Comparison of ENCODE assay signal across 2 cellular contexts in the genomic region with DNA sequence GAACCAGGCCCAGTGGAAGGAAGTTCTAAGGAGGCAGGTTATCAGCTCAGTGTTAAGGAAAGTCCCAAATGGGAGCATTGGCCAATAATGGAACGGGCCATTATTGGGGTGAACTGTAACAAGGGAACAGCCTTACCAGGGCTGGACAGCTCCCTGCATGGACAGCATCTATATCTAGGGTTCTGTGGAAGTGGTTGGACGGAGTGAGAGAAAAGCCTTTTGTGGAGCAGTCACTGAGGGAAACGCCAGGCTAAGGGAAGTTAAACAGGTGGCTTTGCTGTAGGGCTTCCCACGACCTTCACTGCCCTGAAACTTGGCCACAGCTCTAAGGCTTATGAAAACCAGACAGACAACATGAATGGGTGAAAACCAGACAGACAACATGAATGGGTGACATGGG.
A peak's percentile ranks its signal among the peaks of the same experiment; 100 is the strongest.
TF ChIP-seq lines count a peak whose summit lies in the region.

No MANE protein-coding gene starts in this region.

TF ChIP-seq in Ishikawa, 13 proteins besides CTCF, POLR2A, EP300 and RAD21:
- TF ChIP-seq, protein P1, sequence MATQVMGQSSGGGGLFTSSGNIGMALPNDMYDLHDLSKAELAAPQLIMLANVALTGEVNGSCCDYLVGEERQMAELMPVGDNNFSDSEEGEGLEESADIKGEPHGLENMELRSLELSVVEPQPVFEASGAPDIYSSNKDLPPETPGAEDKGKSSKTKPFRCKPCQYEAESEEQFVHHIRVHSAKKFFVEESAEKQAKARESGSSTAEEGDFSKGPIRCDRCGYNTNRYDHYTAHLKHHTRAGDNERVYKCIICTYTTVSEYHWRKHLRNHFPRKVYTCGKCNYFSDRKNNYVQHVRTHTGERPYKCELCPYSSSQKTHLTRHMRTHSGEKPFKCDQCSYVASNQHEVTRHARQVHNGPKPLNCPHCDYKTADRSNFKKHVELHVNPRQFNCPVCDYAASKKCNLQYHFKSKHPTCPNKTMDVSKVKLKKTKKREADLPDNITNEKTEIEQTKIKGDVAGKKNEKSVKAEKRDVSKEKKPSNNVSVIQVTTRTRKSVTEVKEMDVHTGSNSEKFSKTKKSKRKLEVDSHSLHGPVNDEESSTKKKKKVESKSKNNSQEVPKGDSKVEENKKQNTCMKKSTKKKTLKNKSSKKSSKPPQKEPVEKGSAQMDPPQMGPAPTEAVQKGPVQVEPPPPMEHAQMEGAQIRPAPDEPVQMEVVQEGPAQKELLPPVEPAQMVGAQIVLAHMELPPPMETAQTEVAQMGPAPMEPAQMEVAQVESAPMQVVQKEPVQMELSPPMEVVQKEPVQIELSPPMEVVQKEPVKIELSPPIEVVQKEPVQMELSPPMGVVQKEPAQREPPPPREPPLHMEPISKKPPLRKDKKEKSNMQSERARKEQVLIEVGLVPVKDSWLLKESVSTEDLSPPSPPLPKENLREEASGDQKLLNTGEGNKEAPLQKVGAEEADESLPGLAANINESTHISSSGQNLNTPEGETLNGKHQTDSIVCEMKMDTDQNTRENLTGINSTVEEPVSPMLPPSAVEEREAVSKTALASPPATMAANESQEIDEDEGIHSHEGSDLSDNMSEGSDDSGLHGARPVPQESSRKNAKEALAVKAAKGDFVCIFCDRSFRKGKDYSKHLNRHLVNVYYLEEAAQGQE (IDR thresholded peaks at IDR 0.05; ENCODE audit: low read depth) = peak; percentile 85
- TF ChIP-seq TEAD4 (IDR thresholded peaks at IDR 0.05) (no peak), NFIC (IDR thresholded peaks at IDR 0.05) (no peak)
TF ChIP-seq in Ishikawa: peak in this region for 1.

TF ChIP-seq in GM12878, 131 proteins besides CTCF, POLR2A, EP300 and RAD21:
- TF ChIP-seq, protein P2, sequence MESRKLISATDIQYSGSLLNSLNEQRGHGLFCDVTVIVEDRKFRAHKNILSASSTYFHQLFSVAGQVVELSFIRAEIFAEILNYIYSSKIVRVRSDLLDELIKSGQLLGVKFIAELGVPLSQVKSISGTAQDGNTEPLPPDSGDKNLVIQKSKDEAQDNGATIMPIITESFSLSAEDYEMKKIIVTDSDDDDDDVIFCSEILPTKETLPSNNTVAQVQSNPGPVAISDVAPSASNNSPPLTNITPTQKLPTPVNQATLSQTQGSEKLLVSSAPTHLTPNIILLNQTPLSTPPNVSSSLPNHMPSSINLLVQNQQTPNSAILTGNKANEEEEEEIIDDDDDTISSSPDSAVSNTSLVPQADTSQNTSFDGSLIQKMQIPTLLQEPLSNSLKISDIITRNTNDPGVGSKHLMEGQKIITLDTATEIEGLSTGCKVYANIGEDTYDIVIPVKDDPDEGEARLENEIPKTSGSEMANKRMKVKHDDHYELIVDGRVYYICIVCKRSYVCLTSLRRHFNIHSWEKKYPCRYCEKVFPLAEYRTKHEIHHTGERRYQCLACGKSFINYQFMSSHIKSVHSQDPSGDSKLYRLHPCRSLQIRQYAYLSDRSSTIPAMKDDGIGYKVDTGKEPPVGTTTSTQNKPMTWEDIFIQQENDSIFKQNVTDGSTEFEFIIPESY (IDR thresholded peaks at IDR 0.05) = no peak
- TF ChIP-seq IKZF1 (conservative IDR thresholded peaks at IDR 0.05) (0 out of 2 replicates have a peak, but pooled peaks have one; percentile 10), BACH1 (IDR thresholded peaks at IDR 0.05; ENCODE audit: borderline replicate concordance) (no peak), SIN3A (IDR thresholded peaks at IDR 0.05; ENCODE audit: low read depth, low read length) (no peak), MTA2 (IDR thresholded peaks at IDR 0.05; ENCODE audit: low read depth) (no peak), SIX5 (IDR thresholded peaks at IDR 0.05; ENCODE audit: low read depth, low read length, severe bottlenecking) (no peak)
- TF ChIP-seq, protein P3, sequence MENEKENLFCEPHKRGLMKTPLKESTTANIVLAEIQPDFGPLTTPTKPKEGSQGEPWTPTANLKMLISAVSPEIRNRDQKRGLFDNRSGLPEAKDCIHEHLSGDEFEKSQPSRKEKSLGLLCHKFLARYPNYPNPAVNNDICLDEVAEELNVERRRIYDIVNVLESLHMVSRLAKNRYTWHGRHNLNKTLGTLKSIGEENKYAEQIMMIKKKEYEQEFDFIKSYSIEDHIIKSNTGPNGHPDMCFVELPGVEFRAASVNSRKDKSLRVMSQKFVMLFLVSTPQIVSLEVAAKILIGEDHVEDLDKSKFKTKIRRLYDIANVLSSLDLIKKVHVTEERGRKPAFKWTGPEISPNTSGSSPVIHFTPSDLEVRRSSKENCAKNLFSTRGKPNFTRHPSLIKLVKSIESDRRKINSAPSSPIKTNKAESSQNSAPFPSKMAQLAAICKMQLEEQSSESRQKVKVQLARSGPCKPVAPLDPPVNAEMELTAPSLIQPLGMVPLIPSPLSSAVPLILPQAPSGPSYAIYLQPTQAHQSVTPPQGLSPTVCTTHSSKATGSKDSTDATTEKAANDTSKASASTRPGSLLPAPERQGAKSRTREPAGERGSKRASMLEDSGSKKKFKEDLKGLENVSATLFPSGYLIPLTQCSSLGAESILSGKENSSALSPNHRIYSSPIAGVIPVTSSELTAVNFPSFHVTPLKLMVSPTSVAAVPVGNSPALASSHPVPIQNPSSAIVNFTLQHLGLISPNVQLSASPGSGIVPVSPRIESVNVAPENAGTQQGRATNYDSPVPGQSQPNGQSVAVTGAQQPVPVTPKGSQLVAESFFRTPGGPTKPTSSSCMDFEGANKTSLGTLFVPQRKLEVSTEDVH (IDR thresholded peaks at IDR 0.05; ENCODE audit: low read depth, partially characterized antibody) = no peak
- TF ChIP-seq, protein P4, sequence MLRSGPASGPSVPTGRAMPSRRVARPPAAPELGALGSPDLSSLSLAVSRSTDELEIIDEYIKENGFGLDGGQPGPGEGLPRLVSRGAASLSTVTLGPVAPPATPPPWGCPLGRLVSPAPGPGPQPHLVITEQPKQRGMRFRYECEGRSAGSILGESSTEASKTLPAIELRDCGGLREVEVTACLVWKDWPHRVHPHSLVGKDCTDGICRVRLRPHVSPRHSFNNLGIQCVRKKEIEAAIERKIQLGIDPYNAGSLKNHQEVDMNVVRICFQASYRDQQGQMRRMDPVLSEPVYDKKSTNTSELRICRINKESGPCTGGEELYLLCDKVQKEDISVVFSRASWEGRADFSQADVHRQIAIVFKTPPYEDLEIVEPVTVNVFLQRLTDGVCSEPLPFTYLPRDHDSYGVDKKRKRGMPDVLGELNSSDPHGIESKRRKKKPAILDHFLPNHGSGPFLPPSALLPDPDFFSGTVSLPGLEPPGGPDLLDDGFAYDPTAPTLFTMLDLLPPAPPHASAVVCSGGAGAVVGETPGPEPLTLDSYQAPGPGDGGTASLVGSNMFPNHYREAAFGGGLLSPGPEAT (IDR thresholded peaks at IDR 0.05; ENCODE audit: low read depth) = no peak
- TF ChIP-seq, protein P1 (IDR thresholded peaks at IDR 0.05; ENCODE audit: low read depth, low read length) = peak; percentile 83
